In genomic region chr10:127922206-127922605, GRCh38 we compare ENCODE assay signal across 1 cellular context.
TF ChIP-seq lines count a peak whose summit lies in the region.

No MANE protein-coding gene starts in this region.

TF ChIP-seq in endothelial cell of umbilical vein, 7 proteins besides CTCF, POLR2A, EP300 and RAD21:
- no peak for TF ChIP-seq EZH2 (IDR thresholded peaks at IDR 0.05; ENCODE audit: borderline replicate concordance, low read depth, low read length, severe bottlenecking)
- TF ChIP-seq MYC (IDR thresholded peaks at IDR 0.05; ENCODE audit: low read depth, low read length): no peak
TF ChIP-seq in endothelial cell of umbilical vein: peak in this region for 0.
